In the genomic region with DNA sequence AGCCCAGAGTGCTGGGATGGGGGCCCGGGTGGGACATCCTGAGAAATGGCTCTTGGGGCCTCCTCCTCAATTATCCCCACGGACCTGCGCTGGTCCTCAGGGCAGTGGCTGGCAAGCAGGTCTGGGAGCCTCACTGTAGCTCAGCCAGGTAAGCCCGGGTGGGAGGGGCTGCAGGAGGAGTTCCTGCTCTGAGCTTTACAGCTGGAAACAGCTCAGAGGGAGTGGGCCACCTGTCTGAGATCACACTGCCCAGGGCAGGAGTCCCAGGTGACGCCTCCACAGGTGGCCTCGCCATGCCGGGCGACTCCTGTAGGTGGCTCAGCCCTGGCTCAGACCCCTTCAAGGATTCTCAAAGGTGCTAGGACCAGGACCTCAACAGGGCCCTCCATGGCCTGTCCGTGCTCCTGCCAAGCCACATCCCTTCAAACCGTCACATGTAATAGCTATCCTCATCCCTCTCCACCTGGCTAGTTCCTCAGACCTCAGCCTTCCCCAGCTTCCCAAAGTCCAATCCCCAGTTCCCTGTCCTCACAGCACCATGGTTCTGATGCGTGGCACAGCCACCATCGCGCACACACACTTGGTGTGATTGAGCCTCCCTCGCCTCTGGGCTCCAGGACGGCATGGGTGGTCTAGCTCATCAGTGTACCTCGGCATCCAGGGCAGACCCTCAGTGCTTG, we compare ENCODE assay signal across 18 cellular contexts. TPM values are rescaled to one million over a fixed set of nuclear protein-coding genes. Genes with fewer than 3 reads are reported as not detected.
"Had no signal": no experiment of that assay in that cellular context is flagged by ENCODE, and none has a peak within 500 bp of the region (broad histone marks: within the 10 kb centered on the region; RNA-seq: fewer than 3 reads in every experiment).

No MANE protein-coding gene starts in this region.

- H3K36me3 ChIP-seq: thyroid gland had no signal

- H3K27ac ChIP-seq: coronary artery, lower lobe of right lung, thyroid gland had no signal

- ATAC-seq: activated T-cell treated with anti-CD3 and anti-CD28 coated beads, Interleukin-2, amount 50 U/mL, for 4 hours; lower lobe of right lung; natural killer cell; sciatic nerve; stimulated activated effector memory CD8-positive, alpha-beta T cell treated with anti-CD3 and anti-CD28 coated beads, Interleukin-12 subunit alpha, Interleukin-12 subunit beta, amount 100 ng/mL, for 72 hours had no signal

- H3K27me3 ChIP-seq: thyroid gland had no signal

- H3K4me3 ChIP-seq: coronary artery, lower lobe of right lung, thyroid gland had no signal

- DNase-seq: activated CD4-positive, alpha-beta T cell treated with anti-CD3 and anti-CD28 coated beads, Interleukin-2, amount 50 U/mL, for 1 hour; activated CD8-positive, alpha-beta memory T cell treated with anti-CD3 and anti-CD28 coated beads, Interleukin-2, amount 50 U/mL, for 4 hours; activated naive CD4-positive, alpha-beta T cell treated with anti-CD3 and anti-CD28 coated beads for 36 hours; activated T-cell treated with anti-CD3 and anti-CD28 coated beads, Interleukin-2, amount 50 U/mL, for 4 hours; aorta; lower lobe of right lung; natural killer cell; stimulated activated CD4-positive, alpha-beta T cell treated with anti-CD3 and anti-CD28 coated beads, Interleukin-4, amount 100 ng/mL, for 24 hours; T-helper 1 cell; T-helper 9 cell; thyroid gland had no signal

- H3K9me3 ChIP-seq: lower lobe of right lung, thyroid gland had no signal

RNA-seq across cellular contexts. Expression of a gene that starts 3.6 kb away (rescaled TPM):
- total RNA-seq: activated naive CD4-positive, alpha-beta T cell treated with anti-CD3 and anti-CD28 coated beads for 36 hours; activated T-cell treated with anti-CD3 and anti-CD28 coated beads, Interleukin-2, amount 50 U/mL, for 4 hours; aorta; glomerular endothelial cell; lower lobe of right lung; mesenteric fat pad; natural killer cell; sciatic nerve; urinary bladder had no signal

RNA-seq across cellular contexts. Expression of a gene that starts 22.6 kb away (rescaled TPM):
- total RNA-seq: activated naive CD4-positive, alpha-beta T cell treated with anti-CD3 and anti-CD28 coated beads for 36 hours; activated T-cell treated with anti-CD3 and anti-CD28 coated beads, Interleukin-2, amount 50 U/mL, for 4 hours; aorta; glomerular endothelial cell; lower lobe of right lung; mesenteric fat pad; natural killer cell; sciatic nerve; thyroid gland; urinary bladder had no signal
- polyA plus RNA-seq: aorta, esophagus, urinary bladder had no signal
